In genomic region chr7:66186991-66187390, GRCh38 we compare ENCODE assay signal across 15 cellular contexts. TPM values are rescaled to one million over a fixed set of nuclear protein-coding genes. Genes with fewer than 3 reads are reported as not detected.
A peak's percentile ranks its signal among the peaks of the same experiment; 100 is the strongest.
DNase-seq lines count a peak whose midpoint lies in the region; TF ChIP-seq lines count a peak whose summit lies in the region.
"Had no signal": no experiment of that assay in that cellular context is flagged by ENCODE, and none has a peak within 500 bp of the region (broad histone marks: within the 10 kb centered on the region; RNA-seq: fewer than 3 reads in every experiment).

No MANE protein-coding gene starts in this region.

- H3K9ac ChIP-seq in liver (ENCODE audit: low read depth in 1 of 2, low read length in 2 of 2), result no peak overlapping the region
- H3K9ac ChIP-seq in subcutaneous abdominal adipose tissue (ENCODE audit: low read length in 5 of 5), result no peak overlapping the region
- H3K9ac ChIP-seq: BLaER1 had no signal

- TF ChIP-seq RAD21 in liver (IDR thresholded peaks at IDR 0.05), result no peak

- TF ChIP-seq CTCF in liver (IDR thresholded peaks at IDR 0.05; ENCODE audit: low read depth, low read length, missing input control), result no peak

- H3K4me1 ChIP-seq in liver (ENCODE audit: control insufficient read depth in 4 of 4, insufficient read depth in 4 of 4, low read length in 3 of 4) (peaks cover 10 to 31% (median 19%) of the 10 kb centered on the region in 4 donors), subcutaneous abdominal adipose tissue (ENCODE audit: control insufficient read depth in 5 of 5, insufficient read depth in 5 of 5, low read length in 5 of 5) (peaks cover 4 to 16% (median 12%) of the 10 kb centered on the region in 5 donors)
- H3K4me1 ChIP-seq: Caco-2 had no signal

- H3K36me3 ChIP-seq in liver (ENCODE audit: control insufficient read depth in 4 of 4, insufficient read depth in 3 of 4, low read depth in 1 of 4, low read length in 3 of 4), result no peaks in the 10 kb centered on the region
- no peaks in the 10 kb centered on the region for H3K36me3 ChIP-seq in subcutaneous abdominal adipose tissue (ENCODE audit: control insufficient read depth in 5 of 5, insufficient read depth in 5 of 5, low read length in 5 of 5)
- H3K36me3 ChIP-seq: BLaER1 had no signal

- peak overlapping the region; percentile 68 to 85 for H3K27ac ChIP-seq in liver (ENCODE audit: low read depth in 1 of 2, low read length in 2 of 2)
- peak overlapping the region; percentile 38 for H3K27ac ChIP-seq in subcutaneous abdominal adipose tissue (ENCODE audit: low read depth, low read length)
- H3K27ac ChIP-seq: BLaER1, C4-2B had no signal

- DNase-seq in RPMI8226 (peak; percentile 35), NCI-H774 (lab: John Stamatoyannopoulos, UW) (no peak), cerebellar cortex (ENCODE audit: low spot score) (no peak), amniotic stem cell (lab: John Stamatoyannopoulos, UW) (no peak)
- DNase-seq: Caco-2; CD4-positive, CD25-positive, alpha-beta regulatory T cell; CD8-positive, alpha-beta T cell; DMS153; DND-41; H9 had no signal

- H3K27me3 ChIP-seq in liver (ENCODE audit: control insufficient read depth in 4 of 4, insufficient read depth in 4 of 4, low read length in 3 of 4), result no peaks in the 10 kb centered on the region
- no peaks in the 10 kb centered on the region for H3K27me3 ChIP-seq in subcutaneous abdominal adipose tissue (ENCODE audit: control insufficient read depth in 5 of 5, insufficient read depth in 4 of 5, low read length in 5 of 5)
- H3K27me3 ChIP-seq: BLaER1 had no signal

- no peaks in the 10 kb centered on the region for H3K9me3 ChIP-seq in liver (ENCODE audit: control insufficient read depth in 4 of 4, low read length in 3 of 4)
- H3K9me3 ChIP-seq in subcutaneous abdominal adipose tissue (ENCODE audit: control insufficient read depth in 5 of 5, low read length in 5 of 5), result peaks cover 0 to 2% (median 0%) of the 10 kb centered on the region in 5 donors

- 93% methylated on average over 4 of the region's 4 CpGs for WGBS in liver

- no peak overlapping the region for H3K4me3 ChIP-seq in liver (ENCODE audit: low read depth in 1 of 3, low read length in 3 of 3)
- H3K4me3 ChIP-seq in subcutaneous abdominal adipose tissue (ENCODE audit: low read depth in 1 of 5, low read length in 5 of 5), result no peak overlapping the region
- H3K4me3 ChIP-seq: BLaER1, GM23338 had no signal

TF ChIP-seq in liver, 16 proteins besides CTCF, POLR2A, EP300 and RAD21:
- no peak for TF ChIP-seq FOXA1 (IDR thresholded peaks at IDR 0.05)
- TF ChIP-seq, protein P1, sequence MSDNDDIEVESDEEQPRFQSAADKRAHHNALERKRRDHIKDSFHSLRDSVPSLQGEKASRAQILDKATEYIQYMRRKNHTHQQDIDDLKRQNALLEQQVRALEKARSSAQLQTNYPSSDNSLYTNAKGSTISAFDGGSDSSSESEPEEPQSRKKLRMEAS (IDR thresholded peaks at IDR 0.05), result no peak
- no peak for TF ChIP-seq FOXA2 (IDR thresholded peaks at IDR 0.05)
- no peak for TF ChIP-seq RXRA (IDR thresholded peaks at IDR 0.05)
- TF ChIP-seq TAF1 (conservative IDR thresholded peaks at IDR 0.05), result no peak
- no peak for TF ChIP-seq JUND (IDR thresholded peaks at IDR 0.05)
- no peak for TF ChIP-seq ATF3 (IDR thresholded peaks at IDR 0.05)
- TF ChIP-seq NR2F2 (IDR thresholded peaks at IDR 0.05), result no peak
- TF ChIP-seq HNF4A (conservative IDR thresholded peaks at IDR 0.05), result no peak
- TF ChIP-seq SP1 (IDR thresholded peaks at IDR 0.05), result no peak
- no peak for TF ChIP-seq REST (IDR thresholded peaks at IDR 0.05)
- TF ChIP-seq HNF4G (IDR thresholded peaks at IDR 0.05), result no peak
- TF ChIP-seq YY1 (IDR thresholded peaks at IDR 0.05), result no peak
- TF ChIP-seq, protein P2, sequence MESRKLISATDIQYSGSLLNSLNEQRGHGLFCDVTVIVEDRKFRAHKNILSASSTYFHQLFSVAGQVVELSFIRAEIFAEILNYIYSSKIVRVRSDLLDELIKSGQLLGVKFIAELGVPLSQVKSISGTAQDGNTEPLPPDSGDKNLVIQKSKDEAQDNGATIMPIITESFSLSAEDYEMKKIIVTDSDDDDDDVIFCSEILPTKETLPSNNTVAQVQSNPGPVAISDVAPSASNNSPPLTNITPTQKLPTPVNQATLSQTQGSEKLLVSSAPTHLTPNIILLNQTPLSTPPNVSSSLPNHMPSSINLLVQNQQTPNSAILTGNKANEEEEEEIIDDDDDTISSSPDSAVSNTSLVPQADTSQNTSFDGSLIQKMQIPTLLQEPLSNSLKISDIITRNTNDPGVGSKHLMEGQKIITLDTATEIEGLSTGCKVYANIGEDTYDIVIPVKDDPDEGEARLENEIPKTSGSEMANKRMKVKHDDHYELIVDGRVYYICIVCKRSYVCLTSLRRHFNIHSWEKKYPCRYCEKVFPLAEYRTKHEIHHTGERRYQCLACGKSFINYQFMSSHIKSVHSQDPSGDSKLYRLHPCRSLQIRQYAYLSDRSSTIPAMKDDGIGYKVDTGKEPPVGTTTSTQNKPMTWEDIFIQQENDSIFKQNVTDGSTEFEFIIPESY (IDR thresholded peaks at IDR 0.05), result no peak
- no peak for TF ChIP-seq EGR1 (IDR thresholded peaks at IDR 0.05; ENCODE audit: low read depth in 2 of 2)
- no peak for TF ChIP-seq GABPA (IDR thresholded peaks at IDR 0.05 in 1 of 2, conservative IDR thresholded peaks at IDR 0.05 in 1 of 2)

RNA-seq across cellular contexts. Expression of gene TPST1, which starts 18.1 kb away (rescaled TPM):
- total RNA-seq in liver, result 10 to 100 TPM; 26.8 to 62.5 TPM
- 10 to 100 TPM; 23.8 to 24.7 TPM for polyA plus RNA-seq in liver
